Comparison of ENCODE assay signal across 1 cellular context in genomic region chr19:45177817-45178261, GRCh38.
TF ChIP-seq lines count a peak whose summit lies in the region.

A gene with protein sequence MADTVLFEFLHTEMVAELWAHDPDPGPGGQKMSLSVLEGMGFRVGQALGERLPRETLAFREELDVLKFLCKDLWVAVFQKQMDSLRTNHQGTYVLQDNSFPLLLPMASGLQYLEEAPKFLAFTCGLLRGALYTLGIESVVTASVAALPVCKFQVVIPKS (minus strand): TSS chr19:45178237. CDS start chr19:45178218, 19 bp downstream.

TF ChIP-seq in GM12878, 131 proteins besides CTCF, POLR2A, EP300 and RAD21 (continued from another document):
- TF ChIP-seq, protein P1, sequence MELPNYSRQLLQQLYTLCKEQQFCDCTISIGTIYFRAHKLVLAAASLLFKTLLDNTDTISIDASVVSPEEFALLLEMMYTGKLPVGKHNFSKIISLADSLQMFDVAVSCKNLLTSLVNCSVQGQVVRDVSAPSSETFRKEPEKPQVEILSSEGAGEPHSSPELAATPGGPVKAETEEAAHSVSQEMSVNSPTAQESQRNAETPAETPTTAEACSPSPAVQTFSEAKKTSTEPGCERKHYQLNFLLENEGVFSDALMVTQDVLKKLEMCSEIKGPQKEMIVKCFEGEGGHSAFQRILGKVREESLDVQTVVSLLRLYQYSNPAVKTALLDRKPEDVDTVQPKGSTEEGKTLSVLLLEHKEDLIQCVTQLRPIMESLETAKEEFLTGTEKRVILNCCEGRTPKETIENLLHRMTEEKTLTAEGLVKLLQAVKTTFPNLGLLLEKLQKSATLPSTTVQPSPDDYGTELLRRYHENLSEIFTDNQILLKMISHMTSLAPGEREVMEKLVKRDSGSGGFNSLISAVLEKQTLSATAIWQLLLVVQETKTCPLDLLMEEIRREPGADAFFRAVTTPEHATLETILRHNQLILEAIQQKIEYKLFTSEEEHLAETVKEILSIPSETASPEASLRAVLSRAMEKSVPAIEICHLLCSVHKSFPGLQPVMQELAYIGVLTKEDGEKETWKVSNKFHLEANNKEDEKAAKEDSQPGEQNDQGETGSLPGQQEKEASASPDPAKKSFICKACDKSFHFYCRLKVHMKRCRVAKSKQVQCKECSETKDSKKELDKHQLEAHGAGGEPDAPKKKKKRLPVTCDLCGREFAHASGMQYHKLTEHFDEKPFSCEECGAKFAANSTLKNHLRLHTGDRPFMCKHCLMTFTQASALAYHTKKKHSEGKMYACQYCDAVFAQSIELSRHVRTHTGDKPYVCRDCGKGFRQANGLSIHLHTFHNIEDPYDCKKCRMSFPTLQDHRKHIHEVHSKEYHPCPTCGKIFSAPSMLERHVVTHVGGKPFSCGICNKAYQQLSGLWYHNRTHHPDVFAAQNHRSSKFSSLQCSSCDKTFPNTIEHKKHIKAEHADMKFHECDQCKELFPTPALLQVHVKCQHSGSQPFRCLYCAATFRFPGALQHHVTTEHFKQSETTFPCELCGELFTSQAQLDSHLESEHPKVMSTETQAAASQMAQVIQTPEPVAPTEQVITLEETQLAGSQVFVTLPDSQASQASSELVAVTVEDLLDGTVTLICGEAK (IDR thresholded peaks at IDR 0.05; ENCODE audit: borderline replicate concordance), result no peak
- no peak for TF ChIP-seq TCF12 (IDR thresholded peaks at IDR 0.05; ENCODE audit: low read depth, low read length)
- TF ChIP-seq, protein P2, sequence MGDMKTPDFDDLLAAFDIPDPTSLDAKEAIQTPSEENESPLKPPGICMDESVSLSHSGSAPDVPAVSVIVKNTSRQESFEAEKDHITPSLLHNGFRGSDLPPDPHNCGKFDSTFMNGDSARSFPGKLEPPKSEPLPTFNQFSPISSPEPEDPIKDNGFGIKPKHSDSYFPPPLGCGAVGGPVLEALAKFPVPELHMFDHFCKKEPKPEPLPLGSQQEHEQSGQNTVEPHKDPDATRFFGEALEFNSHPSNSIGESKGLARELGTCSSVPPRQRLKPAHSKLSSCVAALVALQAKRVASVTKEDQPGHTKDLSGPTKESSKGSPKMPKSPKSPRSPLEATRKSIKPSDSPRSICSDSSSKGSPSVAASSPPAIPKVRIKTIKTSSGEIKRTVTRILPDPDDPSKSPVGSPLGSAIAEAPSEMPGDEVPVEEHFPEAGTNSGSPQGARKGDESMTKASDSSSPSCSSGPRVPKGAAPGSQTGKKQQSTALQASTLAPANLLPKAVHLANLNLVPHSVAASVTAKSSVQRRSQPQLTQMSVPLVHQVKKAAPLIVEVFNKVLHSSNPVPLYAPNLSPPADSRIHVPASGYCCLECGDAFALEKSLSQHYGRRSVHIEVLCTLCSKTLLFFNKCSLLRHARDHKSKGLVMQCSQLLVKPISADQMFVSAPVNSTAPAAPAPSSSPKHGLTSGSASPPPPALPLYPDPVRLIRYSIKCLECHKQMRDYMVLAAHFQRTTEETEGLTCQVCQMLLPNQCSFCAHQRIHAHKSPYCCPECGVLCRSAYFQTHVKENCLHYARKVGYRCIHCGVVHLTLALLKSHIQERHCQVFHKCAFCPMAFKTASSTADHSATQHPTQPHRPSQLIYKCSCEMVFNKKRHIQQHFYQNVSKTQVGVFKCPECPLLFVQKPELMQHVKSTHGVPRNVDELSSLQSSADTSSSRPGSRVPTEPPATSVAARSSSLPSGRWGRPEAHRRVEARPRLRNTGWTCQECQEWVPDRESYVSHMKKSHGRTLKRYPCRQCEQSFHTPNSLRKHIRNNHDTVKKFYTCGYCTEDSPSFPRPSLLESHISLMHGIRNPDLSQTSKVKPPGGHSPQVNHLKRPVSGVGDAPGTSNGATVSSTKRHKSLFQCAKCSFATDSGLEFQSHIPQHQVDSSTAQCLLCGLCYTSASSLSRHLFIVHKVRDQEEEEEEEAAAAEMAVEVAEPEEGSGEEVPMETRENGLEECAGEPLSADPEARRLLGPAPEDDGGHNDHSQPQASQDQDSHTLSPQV (IDR thresholded peaks at IDR 0.05), result no peak
- no peak for TF ChIP-seq PBX3 (IDR thresholded peaks at IDR 0.05; ENCODE audit: insufficient replicate concordance, low read depth, low read length)
- TF ChIP-seq EZH2 (IDR thresholded peaks at IDR 0.05; ENCODE audit: borderline replicate concordance, control insufficient read depth, low read depth, low read length), result no peak
- 0 out of 2 replicates have a peak, but pooled peaks have one; percentile 35 for TF ChIP-seq HDAC2 (IDR thresholded peaks at IDR 0.05)
- TF ChIP-seq, protein P3, sequence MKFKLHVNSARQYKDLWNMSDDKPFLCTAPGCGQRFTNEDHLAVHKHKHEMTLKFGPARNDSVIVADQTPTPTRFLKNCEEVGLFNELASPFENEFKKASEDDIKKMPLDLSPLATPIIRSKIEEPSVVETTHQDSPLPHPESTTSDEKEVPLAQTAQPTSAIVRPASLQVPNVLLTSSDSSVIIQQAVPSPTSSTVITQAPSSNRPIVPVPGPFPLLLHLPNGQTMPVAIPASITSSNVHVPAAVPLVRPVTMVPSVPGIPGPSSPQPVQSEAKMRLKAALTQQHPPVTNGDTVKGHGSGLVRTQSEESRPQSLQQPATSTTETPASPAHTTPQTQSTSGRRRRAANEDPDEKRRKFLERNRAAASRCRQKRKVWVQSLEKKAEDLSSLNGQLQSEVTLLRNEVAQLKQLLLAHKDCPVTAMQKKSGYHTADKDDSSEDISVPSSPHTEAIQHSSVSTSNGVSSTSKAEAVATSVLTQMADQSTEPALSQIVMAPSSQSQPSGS (IDR thresholded peaks at IDR 0.05; ENCODE audit: low read length), result no peak
- 0 out of 2 replicates have a peak, but pooled peaks have one; percentile 48 for TF ChIP-seq NR2F1 (conservative IDR thresholded peaks at IDR 0.05)
- TF ChIP-seq IRF3 (IDR thresholded peaks at IDR 0.05), result no peak
- no peak for TF ChIP-seq SIX5 (IDR thresholded peaks at IDR 0.05; ENCODE audit: low read depth, low read length, severe bottlenecking)
